Comparison of ENCODE assay signal across 8 cellular contexts in genomic region chr16:89201467-89202377, GRCh38. TPM values are rescaled to one million over a fixed set of nuclear protein-coding genes. Genes with fewer than 3 reads are reported as not detected.
A peak's percentile ranks its signal among the peaks of the same experiment; 100 is the strongest.
DNase-seq lines count a peak whose midpoint lies in the region; ATAC-seq and TF ChIP-seq lines count a peak whose summit lies in the region.

No MANE protein-coding gene starts in this region.

- peak overlapping the region in 2 of 10 donors; percentile 57 to 73 for H3K27ac Mint-ChIP-seq in naive thymus-derived CD8-positive, alpha-beta T cell
- H3K27ac Mint-ChIP-seq in stimulated activated memory B cell treated with anti-CD40 and anti-IgM and Interleukin-4, amounts not matched to agents 10 μg/mL and 1 μg/mL and 100 μg/mL, for 72 hours, result no peak overlapping the region

- peak overlapping the region; percentile 43 to 82 (median 72) for H3K4me3 Mint-ChIP-seq in naive thymus-derived CD8-positive, alpha-beta T cell
- no peak overlapping the region for H3K4me3 Mint-ChIP-seq in stimulated activated memory B cell treated with anti-CD40 and anti-IgM and Interleukin-4, amounts not matched to agents 10 μg/mL and 1 μg/mL and 100 μg/mL, for 72 hours

- peak; percentile 44 for DNase-seq in GM19240 (ENCODE audit: insufficient read length, low spot score)
- DNase-seq in NCI-H345 treated with DMSO at 0.1 percent for 48 hours (lab: John Stamatoyannopoulos, UW; ENCODE audit: unreplicated experiment), result peak; percentile 75
- DNase-seq in activated CD8-positive, alpha-beta memory T cell treated with anti-CD3 and anti-CD28 coated beads, Interleukin-2, amount 50 U/mL, for 48 hours, result peak; percentile 90
- peak; percentile 79 to 87 for DNase-seq in erythroblast (lab: John Stamatoyannopoulos, UW)
- peak; percentile 42 to 88 (median 76) for DNase-seq in naive thymus-derived CD8-positive, alpha-beta T cell
- DNase-seq in HT-29 (ENCODE audit: low spot score), result no peak

- H3K27me3 Mint-ChIP-seq in naive thymus-derived CD8-positive, alpha-beta T cell, result peaks cover 22 to 62% (median 35%) of the 10 kb centered on the region in 5 donors
- H3K27me3 Mint-ChIP-seq in stimulated activated memory B cell treated with anti-CD40 and anti-IgM and Interleukin-4, amounts not matched to agents 10 μg/mL and 1 μg/mL and 100 μg/mL, for 72 hours, result peaks cover 69% of the 10 kb centered on the region

- ATAC-seq in naive thymus-derived CD8-positive, alpha-beta T cell, result peak; percentile 83 to 88
- ATAC-seq in stimulated activated memory B cell treated with anti-CD40 and anti-IgM and Interleukin-4, amounts not matched to agents 10 μg/mL and 1 μg/mL and 100 μg/mL, for 72 hours, result peak; percentile 76
- no peak for ATAC-seq in HG03469 (IDR thresholded peaks at IDR 0.05; ENCODE audit: unreplicated experiment)

- no peak for TF ChIP-seq POLR2A in erythroblast (IDR thresholded peaks at IDR 0.05; ENCODE audit: low read length)

- peaks cover 0 to 5% (median 0%) of the 10 kb centered on the region in 3 donors for H3K36me3 Mint-ChIP-seq in naive thymus-derived CD8-positive, alpha-beta T cell
- no peaks in the 10 kb centered on the region for H3K36me3 Mint-ChIP-seq in stimulated activated memory B cell treated with anti-CD40 and anti-IgM and Interleukin-4, amounts not matched to agents 10 μg/mL and 1 μg/mL and 100 μg/mL, for 72 hours

- POLR2A ChIA-PET in naive thymus-derived CD8-positive, alpha-beta T cell (lab: Charles Lee), result interaction anchor here (1.0 kb wide), 1 partner anchor 31 kb away, joined by 4 read pairs; no protein-coding TSS in a partner anchor

- H3K4me1 Mint-ChIP-seq in naive thymus-derived CD8-positive, alpha-beta T cell, result peaks cover 0 to 18% (median 14%) of the 10 kb centered on the region in 4 donors
- peaks cover 7% of the 10 kb centered on the region for H3K4me1 Mint-ChIP-seq in stimulated activated memory B cell treated with anti-CD40 and anti-IgM and Interleukin-4, amounts not matched to agents 10 μg/mL and 1 μg/mL and 100 μg/mL, for 72 hours

- H3K9me3 Mint-ChIP-seq in naive thymus-derived CD8-positive, alpha-beta T cell, result peaks cover 0 to 4% (median 0%) of the 10 kb centered on the region in 9 donors
- peaks cover 7% of the 10 kb centered on the region for H3K9me3 Mint-ChIP-seq in stimulated activated memory B cell treated with anti-CD40 and anti-IgM and Interleukin-4, amounts not matched to agents 10 μg/mL and 1 μg/mL and 100 μg/mL, for 72 hours

RNA-seq across cellular contexts. Expression of gene SLC22A31, which starts 1.4 kb away (rescaled TPM):
- total RNA-seq in naive thymus-derived CD8-positive, alpha-beta T cell, result not detected
- not detected for polyA plus RNA-seq in naive thymus-derived CD8-positive, alpha-beta T cell
- total RNA-seq in HT-29 (2014; rRNA removed; shearing (Covaris generic)), result not detected in 2 replicates

RNA-seq across cellular contexts. Expression of gene ZNF778, which starts 15.8 kb away (rescaled TPM):
- 10 to 100 TPM in 1 of 2 experiments, 1 to 10 TPM in 1; 8.7 to 11.0 TPM for total RNA-seq in naive thymus-derived CD8-positive, alpha-beta T cell
- polyA plus RNA-seq in naive thymus-derived CD8-positive, alpha-beta T cell, result 1 to 10 TPM; 2.0 to 5.5 (median 2.9) TPM
- 4.2 and 10.6 TPM in 2 replicates for total RNA-seq in HT-29 (2014; rRNA removed; shearing (Covaris generic))

RNA-seq across cellular contexts. Expression of gene CDH15, which starts 30.2 kb away (rescaled TPM):
- total RNA-seq in naive thymus-derived CD8-positive, alpha-beta T cell, result not detected
- polyA plus RNA-seq in naive thymus-derived CD8-positive, alpha-beta T cell, result not detected
- total RNA-seq in HT-29 (2014; rRNA removed; shearing (Covaris generic)), result not detected in 2 replicates
